ENCODE assay signal across 16 cellular contexts in genomic region chr5:93299596-93300308, GRCh38.
DNase-seq lines count a peak whose midpoint lies in the region; ATAC-seq, FAIRE-seq and TF ChIP-seq lines count a peak whose summit lies in the region.
"Had no signal": no experiment of that assay in that cellular context is flagged by ENCODE, and none has a peak within 500 bp of the region (broad histone marks: within the 10 kb centered on the region; RNA-seq: fewer than 3 reads in every experiment).

No MANE protein-coding gene starts in this region.

- H3K23ac ChIP-seq in H9 (ENCODE audit: insufficient read length, low read depth, low read length) (no peak overlapping the region), neuronal stem cell (ENCODE audit: low read depth, low read length, poor library complexity) (no peak overlapping the region)

- no peak overlapping the region for H3K9ac ChIP-seq in H9 (ENCODE audit: extremely low read depth, insufficient read length, low read length)
- H3K9ac ChIP-seq in neuronal stem cell (ENCODE audit: low read depth, low read length, poor library complexity) = no peak overlapping the region

- H4K20me1 ChIP-seq in H9 (ENCODE audit: control insufficient read depth, insufficient read depth, insufficient read length) = no peaks in the 10 kb centered on the region

- H2BK5ac ChIP-seq in H9 (ENCODE audit: insufficient read length, low read length) (no peak overlapping the region), neuronal stem cell (ENCODE audit: low read length) (no peak overlapping the region)

- no peak overlapping the region for H4K5ac ChIP-seq in H9 (ENCODE audit: insufficient read length, low read depth, low read length)

- no peaks in the 10 kb centered on the region for H3K79me2 ChIP-seq in H9 (ENCODE audit: insufficient read depth, low read length)

- in situ Hi-C loops in ACHN (cut with HindIII; ENCODE audit: low pct_ligation_motif_present, low pct_unique_long_range_greater_than_20kb, low sequenced_read_pairs) = no loop called here

- H3K14ac ChIP-seq in H9 (ENCODE audit: insufficient read depth, low read length) (no peak overlapping the region), neuronal stem cell (ENCODE audit: low read length) (no peak overlapping the region)

- H2BK15ac ChIP-seq in H9 (ENCODE audit: low read depth, low read length) (no peak overlapping the region), neuronal stem cell (ENCODE audit: low read length) (no peak overlapping the region)

- H3K23me2 ChIP-seq in H9 (ENCODE audit: insufficient read length, low read depth, low read length, poor library complexity, severe bottlenecking) = no peaks in the 10 kb centered on the region

- peak overlapping the region; percentile 26 for H3K4me2 ChIP-seq in H9 (ENCODE audit: insufficient read depth, insufficient read length, low read length)
- peak overlapping the region; percentile 15 for H3K4me2 ChIP-seq in neuronal stem cell (ENCODE audit: insufficient read depth, low read length, poor library complexity, severe bottlenecking)

- no peak for TF ChIP-seq POLR2A in GM12892 (IDR thresholded peaks at IDR 0.05; ENCODE audit: low read depth, low read length)

- no peak for FAIRE-seq in GM12892 (lab: Jason Lieb, UNC)
- FAIRE-seq: keratinocyte had no signal

- no peak overlapping the region for H4K8ac ChIP-seq in H9 (replicated peaks; ENCODE audit: insufficient read length, low read depth, low read length)
- no peak overlapping the region for H4K8ac ChIP-seq in neuronal stem cell (ENCODE audit: low read depth, low read length)

- peak overlapping the region; percentile 26 to 59; a peak in 4 of 5 replicates for H3K4me3 Mint-ChIP-seq in H9
- H3K4me3 Mint-ChIP-seq: activated naive CD8-positive, alpha-beta T cell treated with anti-CD3 and anti-CD28 coated beads for 36 hours; CD8-positive, alpha-beta T cell had no signal

- H3K4me1 ChIP-seq in H9 (ENCODE audit: insufficient read depth, low read length) (no peaks in the 10 kb centered on the region), neuronal stem cell (ENCODE audit: control insufficient read depth in 2 of 2, insufficient read depth in 1 of 2, low read depth in 1 of 2, low read length in 2 of 2) (peaks cover 16 to 30% of the 10 kb centered on the region in 2 donors)

- no peak for ATAC-seq in HG03469 (IDR thresholded peaks at IDR 0.05; ENCODE audit: unreplicated experiment)
- ATAC-seq: CD8-positive, alpha-beta T cell; SK-N-SH treated with all-trans-retinoic acid at 6 μM for 48 hours had no signal

- H3K27ac ChIP-seq in H9 (ENCODE audit: insufficient read length, low read depth, low read length) = no peak overlapping the region
- peak overlapping the region; percentile 91 for H3K27ac ChIP-seq in neuronal stem cell (replicated peaks; ENCODE audit: low read length)
- H3K27ac ChIP-seq: WERI-Rb-1 had no signal

- WGBS in H9 (ENCODE audit: extremely low coverage, insufficient read length, low lambda C conversion rate) = no CpG with 5 or more reads among the region's 7 CpGs
- no CpG with 5 or more reads among the region's 7 CpGs for WGBS in neuronal stem cell (ENCODE audit: extremely low coverage in 2 of 2, insufficient read length in 2 of 2, insufficient replicate concordance in 1 of 2), 2 donors

- H3K18ac ChIP-seq in H9 (ENCODE audit: insufficient read length, low read depth, low read length) (no peak overlapping the region), neuronal stem cell (ENCODE audit: low read length) (no peak overlapping the region)

- no peak overlapping the region for H3K4ac ChIP-seq in H9 (ENCODE audit: low read depth, low read length)
- no peak overlapping the region for H3K4ac ChIP-seq in neuronal stem cell (ENCODE audit: low read length)

- peak overlapping the region in 1 of 2 donors; percentile 7 for H3K4me3 ChIP-seq in neuronal stem cell (ENCODE audit: low read length in 2 of 2)

- no peak overlapping the region for H2BK120ac ChIP-seq in H9 (ENCODE audit: low read depth, low read length, poor library complexity, severe bottlenecking)
- H2BK120ac ChIP-seq in neuronal stem cell (ENCODE audit: low read depth, low read length) = no peak overlapping the region

- H4K91ac ChIP-seq in H9 (ENCODE audit: insufficient read length, low read depth, low read length) = no peak overlapping the region
- no peak overlapping the region for H4K91ac ChIP-seq in neuronal stem cell (ENCODE audit: low read depth, low read length, poor library complexity)

- H3K4me1 Mint-ChIP-seq in H9 = peaks cover 21 to 33% of the 10 kb centered on the region in 2 experiments
- H3K4me1 Mint-ChIP-seq: activated naive CD8-positive, alpha-beta T cell treated with anti-CD3 and anti-CD28 coated beads for 36 hours had no signal

- no peak for TF ChIP-seq CTCF in H9 (conservative IDR thresholded peaks at IDR 0.05)

- H3K27me3 ChIP-seq in H9 (ENCODE audit: insufficient read depth, low read length) = no peaks in the 10 kb centered on the region
- H3K27me3 ChIP-seq in neuronal stem cell (ENCODE audit: control insufficient read depth in 3 of 3, insufficient read depth in 3 of 3, low read depth in 1 of 3, low read length in 3 of 3) = no peaks in the 10 kb centered on the region

- no peaks in the 10 kb centered on the region for H3K36me3 Mint-ChIP-seq in H9 (ENCODE audit: insufficient read depth in 1 of 3, low read depth in 3 of 3)
- H3K36me3 Mint-ChIP-seq: activated naive CD8-positive, alpha-beta T cell treated with anti-CD3 and anti-CD28 coated beads for 36 hours; CD8-positive, alpha-beta T cell had no signal

- H2AK5ac ChIP-seq in H9 (ENCODE audit: insufficient read length, low read length) (no peak overlapping the region), neuronal stem cell (ENCODE audit: low read depth, low read length) (no peak overlapping the region)

- H3K36me3 ChIP-seq in neuronal stem cell (replicated peaks in 1 of 2; ENCODE audit: control insufficient read depth in 2 of 2, insufficient read depth in 2 of 2, low read length in 2 of 2) = no peaks in the 10 kb centered on the region
- H3K36me3 ChIP-seq: WERI-Rb-1 had no signal

- H3K27me3 Mint-ChIP-seq in H9 (ENCODE audit: low read depth) = no peaks in the 10 kb centered on the region

- H3K9me3 ChIP-seq in H9 (ENCODE audit: control insufficient read depth, low read depth, low read length) = no peaks in the 10 kb centered on the region
- no peaks in the 10 kb centered on the region for H3K9me3 ChIP-seq in neuronal stem cell (replicated peaks in 1 of 2; ENCODE audit: control insufficient read depth in 2 of 2, insufficient read depth in 1 of 2, low read depth in 1 of 2, low read length in 2 of 2)

- peak overlapping the region; percentile 21 to 95 (median 35); a peak in 5 of 7 replicates for H3K27ac Mint-ChIP-seq in H9
- H3K27ac Mint-ChIP-seq: activated naive CD8-positive, alpha-beta T cell treated with anti-CD3 and anti-CD28 coated beads for 36 hours; CD8-positive, alpha-beta T cell had no signal

- peak; percentile 39 for DNase-seq in H9
- DNase-seq in NCI-H446 (lab: John Stamatoyannopoulos, UW) = peak; percentile 82 to 84
- peak; percentile 56 for DNase-seq in globus pallidus (ENCODE audit: low spot score)
- peak; percentile 92 for DNase-seq in neuronal stem cell (ENCODE audit: low spot score)
- DNase-seq in ACHN = no peak
- DNase-seq in RPMI8226 = no peak
- DNase-seq in GM12892 (ENCODE audit: insufficient read length) = no peak
- DNase-seq: activated naive CD8-positive, alpha-beta T cell treated with anti-CD3 and anti-CD28 coated beads for 36 hours; CD8-positive, alpha-beta T cell; NCI-H510A treated with DMSO at 0.1 percent for 48 hours; stimulated activated CD8-positive, alpha-beta memory T cell treated with anti-CD3 and anti-CD28 coated beads, Interleukin-4, amount 100 ng/mL, for 48 hours; trophoblast cell; WERI-Rb-1 had no signal

- H2BK20ac ChIP-seq in H9 (ENCODE audit: low read depth, low read length, poor library complexity, severe bottlenecking) = no peak overlapping the region

- no peak overlapping the region for H2AFZ ChIP-seq in H9 (ENCODE audit: low read length)
- H2AFZ ChIP-seq in neuronal stem cell (ENCODE audit: low read length) = peak overlapping the region; percentile 11

- H3T11ph ChIP-seq in H9 (ENCODE audit: low read length) = no peak overlapping the region

- no peak overlapping the region for H3K56ac ChIP-seq in H9 (ENCODE audit: insufficient read length, low read depth, low read length)

- no peaks in the 10 kb centered on the region for H3K9me3 Mint-ChIP-seq in H9
- H3K9me3 Mint-ChIP-seq: activated naive CD8-positive, alpha-beta T cell treated with anti-CD3 and anti-CD28 coated beads for 36 hours; CD8-positive, alpha-beta T cell had no signal

- no peaks in the 10 kb centered on the region for H3K79me1 ChIP-seq in H9 (ENCODE audit: insufficient read depth, low read depth, low read length, poor library complexity, severe bottlenecking)
- H3K79me1 ChIP-seq in neuronal stem cell (ENCODE audit: low read depth, low read length) = no peaks in the 10 kb centered on the region

- H2BK12ac ChIP-seq in H9 (ENCODE audit: insufficient read length, low read depth, low read length) = no peak overlapping the region
- H2BK12ac ChIP-seq in neuronal stem cell (ENCODE audit: low read length) = no peak overlapping the region

Comparison
In these comparisons a context has a peak if more than half of its experiments do, and no peak if none do; other contexts are left out.
1. DNase-seq: peak in H9 (single experiment), NCI-H446 (2 of 2), globus pallidus (single experiment) and neuronal stem cell (single experiment); none in ACHN (single experiment), RPMI8226 (single experiment) and GM12892 (single experiment).